In the genomic region with DNA sequence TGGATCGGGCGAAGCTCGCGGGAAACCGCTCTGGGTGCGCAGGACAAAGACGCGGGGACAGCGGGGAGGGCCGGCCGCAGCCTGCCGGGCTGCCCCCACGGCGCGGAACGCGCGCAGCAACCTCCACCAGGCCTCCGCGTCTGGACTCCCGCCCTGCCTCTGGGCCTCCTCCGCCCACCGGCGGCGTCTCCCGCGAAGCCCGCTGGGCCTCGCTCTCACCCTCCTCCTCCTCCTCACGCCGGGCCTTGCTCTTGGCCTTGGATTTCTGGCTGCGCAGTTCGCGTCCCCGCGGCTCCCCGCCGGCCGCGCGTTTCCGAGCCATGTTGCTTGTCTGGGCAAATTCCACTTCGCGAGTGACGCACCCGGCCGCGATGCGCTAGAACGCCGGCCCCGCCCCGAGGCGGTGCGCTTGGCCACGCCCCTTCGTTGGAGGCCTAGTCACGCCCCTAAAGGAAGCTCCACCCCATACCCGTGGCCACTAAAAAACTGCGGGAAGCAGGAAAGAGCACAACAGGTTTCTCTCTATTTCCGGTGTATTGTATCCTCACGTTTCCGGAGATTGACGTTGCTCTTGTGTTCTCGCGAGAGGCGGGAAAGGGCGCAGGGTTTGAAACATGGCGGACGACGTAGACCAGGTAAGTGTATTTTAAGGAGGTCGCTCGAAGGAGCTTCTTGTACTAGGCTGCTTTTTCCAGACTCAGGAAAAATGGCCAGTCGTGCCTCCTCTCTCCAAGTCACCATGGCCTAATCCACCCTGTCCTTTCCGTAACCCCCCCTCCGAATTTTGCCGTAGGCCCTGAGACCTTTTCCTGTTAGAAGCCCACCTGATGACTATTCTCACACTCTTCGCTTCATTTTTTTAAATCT, we compare ENCODE assay signal across 1 cellular context.
TF ChIP-seq lines count a peak whose summit lies in the region.

TSS of gene LSM3 (plus strand) at position 571 of the 867 bp plus-strand sequence. CDS start at position 615, 44 bp downstream.
TSS of gene XPC (minus strand) at position 355 of the 867 bp plus-strand sequence. CDS start at position 322, 33 bp downstream.

TF ChIP-seq in GM12878, 131 proteins besides CTCF, POLR2A, EP300 and RAD21 (continued from another document and continues in another):
- TF ChIP-seq USF1 (IDR thresholded peaks at IDR 0.05; ENCODE audit: borderline replicate concordance, extremely low read length, insufficient read depth, low read depth, low read length) (no peak), ATF7 (IDR thresholded peaks at IDR 0.05; ENCODE audit: low read depth) (peak; percentile 87), USF2 (IDR thresholded peaks at IDR 0.05; ENCODE audit: borderline replicate concordance, low read depth, low read length) (no peak), HDAC2 (IDR thresholded peaks at IDR 0.05) (no peak), MXI1 (IDR thresholded peaks at IDR 0.05; ENCODE audit: low read depth, low read length) (peak; percentile 84), BCL11A (IDR thresholded peaks at IDR 0.05; ENCODE audit: low read depth, low read length) (no peak), CREM (IDR thresholded peaks at IDR 0.05; ENCODE audit: low read depth) (peak; percentile 90), HSF1 (IDR thresholded peaks at IDR 0.05; ENCODE audit: low read depth, low read length) (no peak), HDGF (IDR thresholded peaks at IDR 0.05) (peak; percentile 91; the same call in 1 of the 2 replicates), TBL1XR1 (IDR thresholded peaks at IDR 0.05; ENCODE audit: low read depth, low read length) (no peak; the same call in 1 of the 2 replicates), RELA (IDR thresholded peaks at IDR 0.05; ENCODE audit: borderline replicate concordance, partially characterized antibody) (no peak), BCL3 (IDR thresholded peaks at IDR 0.05; ENCODE audit: borderline replicate concordance, insufficient read depth, low read depth, low read length, poor library complexity, severe bottlenecking) (no peak), SPI1 (IDR thresholded peaks at IDR 0.05; ENCODE audit: borderline replicate concordance, insufficient read depth, low read depth, low read length) (no peak), CBFB (IDR thresholded peaks at IDR 0.05; ENCODE audit: low read depth) (peak; percentile 98), ASH2L (IDR thresholded peaks at IDR 0.05; ENCODE audit: borderline replicate concordance, low read depth) (peak; percentile 56; the same call in 1 of the 2 replicates), MYC (IDR thresholded peaks at IDR 0.05; ENCODE audit: insufficient read depth, insufficient read length, insufficient replicate concordance, low read length, severe bottlenecking) (no peak), ESRRA (IDR thresholded peaks at IDR 0.05; ENCODE audit: low read length) (no peak), HDAC6 (IDR thresholded peaks at IDR 0.05; ENCODE audit: unreplicated experiment) (no peak), JUND (IDR thresholded peaks at IDR 0.05; ENCODE audit: low read depth, low read length) (no peak), MTA2 (IDR thresholded peaks at IDR 0.05; ENCODE audit: low read depth) (no peak), TCF3 (IDR thresholded peaks at IDR 0.05; ENCODE audit: borderline replicate concordance, insufficient read depth, low read depth, low read length) (no peak), GABPA (IDR thresholded peaks at IDR 0.05; ENCODE audit: low read depth) (peak; percentile 87), CEBPB (IDR thresholded peaks at IDR 0.05; ENCODE audit: borderline replicate concordance in 1 of 2, low read depth in 2 of 2, low read length in 2 of 2) (no peak), TCF12 (IDR thresholded peaks at IDR 0.05; ENCODE audit: low read depth, low read length) (no peak), DPF2 (IDR thresholded peaks at IDR 0.05) (peak; percentile 68), STAT3 (IDR thresholded peaks at IDR 0.05; ENCODE audit: low read depth, low read length) (no peak), ZNF217 (IDR thresholded peaks at IDR 0.05) (no peak), ZZZ3 (IDR thresholded peaks at IDR 0.05; ENCODE audit: control insufficient read depth, insufficient read length, low read depth) (no peak), NFIC (IDR thresholded peaks at IDR 0.05; ENCODE audit: low read depth, low read length) (peak; percentile 43; the same call in 1 of the 2 replicates), NKRF (conservative IDR thresholded peaks at IDR 0.05) (peak; percentile 83), PKNOX1 (IDR thresholded peaks at IDR 0.05) (peak; percentile 93)
- TF ChIP-seq, protein P1, sequence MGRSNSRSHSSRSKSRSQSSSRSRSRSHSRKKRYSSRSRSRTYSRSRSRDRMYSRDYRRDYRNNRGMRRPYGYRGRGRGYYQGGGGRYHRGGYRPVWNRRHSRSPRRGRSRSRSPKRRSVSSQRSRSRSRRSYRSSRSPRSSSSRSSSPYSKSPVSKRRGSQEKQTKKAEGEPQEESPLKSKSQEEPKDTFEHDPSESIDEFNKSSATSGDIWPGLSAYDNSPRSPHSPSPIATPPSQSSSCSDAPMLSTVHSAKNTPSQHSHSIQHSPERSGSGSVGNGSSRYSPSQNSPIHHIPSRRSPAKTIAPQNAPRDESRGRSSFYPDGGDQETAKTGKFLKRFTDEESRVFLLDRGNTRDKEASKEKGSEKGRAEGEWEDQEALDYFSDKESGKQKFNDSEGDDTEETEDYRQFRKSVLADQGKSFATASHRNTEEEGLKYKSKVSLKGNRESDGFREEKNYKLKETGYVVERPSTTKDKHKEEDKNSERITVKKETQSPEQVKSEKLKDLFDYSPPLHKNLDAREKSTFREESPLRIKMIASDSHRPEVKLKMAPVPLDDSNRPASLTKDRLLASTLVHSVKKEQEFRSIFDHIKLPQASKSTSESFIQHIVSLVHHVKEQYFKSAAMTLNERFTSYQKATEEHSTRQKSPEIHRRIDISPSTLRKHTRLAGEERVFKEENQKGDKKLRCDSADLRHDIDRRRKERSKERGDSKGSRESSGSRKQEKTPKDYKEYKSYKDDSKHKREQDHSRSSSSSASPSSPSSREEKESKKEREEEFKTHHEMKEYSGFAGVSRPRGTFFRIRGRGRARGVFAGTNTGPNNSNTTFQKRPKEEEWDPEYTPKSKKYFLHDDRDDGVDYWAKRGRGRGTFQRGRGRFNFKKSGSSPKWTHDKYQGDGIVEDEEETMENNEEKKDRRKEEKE (IDR thresholded peaks at IDR 0.05): no peak
- TF ChIP-seq, protein P2, sequence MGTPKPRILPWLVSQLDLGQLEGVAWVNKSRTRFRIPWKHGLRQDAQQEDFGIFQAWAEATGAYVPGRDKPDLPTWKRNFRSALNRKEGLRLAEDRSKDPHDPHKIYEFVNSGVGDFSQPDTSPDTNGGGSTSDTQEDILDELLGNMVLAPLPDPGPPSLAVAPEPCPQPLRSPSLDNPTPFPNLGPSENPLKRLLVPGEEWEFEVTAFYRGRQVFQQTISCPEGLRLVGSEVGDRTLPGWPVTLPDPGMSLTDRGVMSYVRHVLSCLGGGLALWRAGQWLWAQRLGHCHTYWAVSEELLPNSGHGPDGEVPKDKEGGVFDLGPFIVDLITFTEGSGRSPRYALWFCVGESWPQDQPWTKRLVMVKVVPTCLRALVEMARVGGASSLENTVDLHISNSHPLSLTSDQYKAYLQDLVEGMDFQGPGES (IDR thresholded peaks at IDR 0.05): no peak
- TF ChIP-seq, protein P3, sequence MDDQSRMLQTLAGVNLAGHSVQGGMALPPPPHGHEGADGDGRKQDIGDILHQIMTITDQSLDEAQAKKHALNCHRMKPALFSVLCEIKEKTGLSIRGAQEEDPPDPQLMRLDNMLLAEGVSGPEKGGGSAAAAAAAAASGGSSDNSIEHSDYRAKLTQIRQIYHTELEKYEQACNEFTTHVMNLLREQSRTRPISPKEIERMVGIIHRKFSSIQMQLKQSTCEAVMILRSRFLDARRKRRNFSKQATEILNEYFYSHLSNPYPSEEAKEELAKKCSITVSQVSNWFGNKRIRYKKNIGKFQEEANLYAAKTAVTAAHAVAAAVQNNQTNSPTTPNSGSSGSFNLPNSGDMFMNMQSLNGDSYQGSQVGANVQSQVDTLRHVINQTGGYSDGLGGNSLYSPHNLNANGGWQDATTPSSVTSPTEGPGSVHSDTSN (IDR thresholded peaks at IDR 0.05; ENCODE audit: insufficient replicate concordance, low read depth, low read length): peak; percentile 36
- TF ChIP-seq, protein P4, sequence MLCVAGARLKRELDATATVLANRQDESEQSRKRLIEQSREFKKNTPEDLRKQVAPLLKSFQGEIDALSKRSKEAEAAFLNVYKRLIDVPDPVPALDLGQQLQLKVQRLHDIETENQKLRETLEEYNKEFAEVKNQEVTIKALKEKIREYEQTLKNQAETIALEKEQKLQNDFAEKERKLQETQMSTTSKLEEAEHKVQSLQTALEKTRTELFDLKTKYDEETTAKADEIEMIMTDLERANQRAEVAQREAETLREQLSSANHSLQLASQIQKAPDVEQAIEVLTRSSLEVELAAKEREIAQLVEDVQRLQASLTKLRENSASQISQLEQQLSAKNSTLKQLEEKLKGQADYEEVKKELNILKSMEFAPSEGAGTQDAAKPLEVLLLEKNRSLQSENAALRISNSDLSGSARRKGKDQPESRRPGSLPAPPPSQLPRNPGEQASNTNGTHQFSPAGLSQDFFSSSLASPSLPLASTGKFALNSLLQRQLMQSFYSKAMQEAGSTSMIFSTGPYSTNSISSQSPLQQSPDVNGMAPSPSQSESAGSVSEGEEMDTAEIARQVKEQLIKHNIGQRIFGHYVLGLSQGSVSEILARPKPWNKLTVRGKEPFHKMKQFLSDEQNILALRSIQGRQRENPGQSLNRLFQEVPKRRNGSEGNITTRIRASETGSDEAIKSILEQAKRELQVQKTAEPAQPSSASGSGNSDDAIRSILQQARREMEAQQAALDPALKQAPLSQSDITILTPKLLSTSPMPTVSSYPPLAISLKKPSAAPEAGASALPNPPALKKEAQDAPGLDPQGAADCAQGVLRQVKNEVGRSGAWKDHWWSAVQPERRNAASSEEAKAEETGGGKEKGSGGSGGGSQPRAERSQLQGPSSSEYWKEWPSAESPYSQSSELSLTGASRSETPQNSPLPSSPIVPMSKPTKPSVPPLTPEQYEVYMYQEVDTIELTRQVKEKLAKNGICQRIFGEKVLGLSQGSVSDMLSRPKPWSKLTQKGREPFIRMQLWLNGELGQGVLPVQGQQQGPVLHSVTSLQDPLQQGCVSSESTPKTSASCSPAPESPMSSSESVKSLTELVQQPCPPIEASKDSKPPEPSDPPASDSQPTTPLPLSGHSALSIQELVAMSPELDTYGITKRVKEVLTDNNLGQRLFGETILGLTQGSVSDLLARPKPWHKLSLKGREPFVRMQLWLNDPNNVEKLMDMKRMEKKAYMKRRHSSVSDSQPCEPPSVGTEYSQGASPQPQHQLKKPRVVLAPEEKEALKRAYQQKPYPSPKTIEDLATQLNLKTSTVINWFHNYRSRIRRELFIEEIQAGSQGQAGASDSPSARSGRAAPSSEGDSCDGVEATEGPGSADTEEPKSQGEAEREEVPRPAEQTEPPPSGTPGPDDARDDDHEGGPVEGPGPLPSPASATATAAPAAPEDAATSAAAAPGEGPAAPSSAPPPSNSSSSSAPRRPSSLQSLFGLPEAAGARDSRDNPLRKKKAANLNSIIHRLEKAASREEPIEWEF (IDR thresholded peaks at IDR 0.05; ENCODE audit: insufficient replicate concordance, low read depth, low read length): no peak
